8 cellular contexts compared by ENCODE assay signal in the genomic region with DNA sequence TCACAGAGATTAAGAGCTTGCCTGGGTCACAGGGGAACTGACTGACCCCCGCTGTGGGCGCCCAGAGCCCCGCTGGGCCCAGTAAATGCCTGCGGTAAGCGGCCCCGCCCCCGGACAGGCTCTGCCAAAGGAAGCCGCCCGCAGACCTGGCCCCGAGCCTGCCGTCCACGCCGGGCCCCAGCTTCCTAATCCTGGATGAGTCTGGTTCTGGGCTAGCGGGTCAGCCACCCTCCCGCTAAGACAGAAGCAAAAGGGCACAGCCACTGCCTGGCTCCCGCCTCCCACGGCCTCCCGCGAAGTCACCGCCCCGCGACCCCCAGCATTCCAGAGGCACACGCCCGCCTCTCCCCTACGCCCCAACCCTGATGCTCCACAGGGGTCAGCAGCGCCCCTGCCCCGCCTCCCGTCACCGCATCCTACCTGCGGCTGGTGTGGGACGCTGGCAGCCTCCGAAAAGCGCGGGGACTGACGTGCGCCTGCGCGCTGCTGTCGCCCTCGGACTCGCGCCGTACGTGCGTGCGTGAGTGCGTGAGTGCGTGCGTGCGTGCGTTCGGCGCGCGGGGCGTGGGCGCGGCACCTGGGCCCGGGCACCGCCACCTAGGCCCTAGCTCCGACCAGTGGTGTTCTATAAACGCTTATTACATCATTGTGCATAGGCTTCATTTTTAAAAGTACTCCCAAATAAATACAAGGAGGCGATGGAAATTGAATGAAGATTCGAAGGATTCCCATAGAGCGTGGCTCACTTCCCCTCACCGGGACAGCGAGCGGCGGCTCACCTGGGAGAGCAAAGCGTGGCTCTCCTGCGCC. TPM values are rescaled to one million over a fixed set of nuclear protein-coding genes. Genes with fewer than 3 reads are reported as not detected.
DNase-seq lines count a peak whose midpoint lies in the region; ATAC-seq and TF ChIP-seq lines count a peak whose summit lies in the region.

A gene with protein sequence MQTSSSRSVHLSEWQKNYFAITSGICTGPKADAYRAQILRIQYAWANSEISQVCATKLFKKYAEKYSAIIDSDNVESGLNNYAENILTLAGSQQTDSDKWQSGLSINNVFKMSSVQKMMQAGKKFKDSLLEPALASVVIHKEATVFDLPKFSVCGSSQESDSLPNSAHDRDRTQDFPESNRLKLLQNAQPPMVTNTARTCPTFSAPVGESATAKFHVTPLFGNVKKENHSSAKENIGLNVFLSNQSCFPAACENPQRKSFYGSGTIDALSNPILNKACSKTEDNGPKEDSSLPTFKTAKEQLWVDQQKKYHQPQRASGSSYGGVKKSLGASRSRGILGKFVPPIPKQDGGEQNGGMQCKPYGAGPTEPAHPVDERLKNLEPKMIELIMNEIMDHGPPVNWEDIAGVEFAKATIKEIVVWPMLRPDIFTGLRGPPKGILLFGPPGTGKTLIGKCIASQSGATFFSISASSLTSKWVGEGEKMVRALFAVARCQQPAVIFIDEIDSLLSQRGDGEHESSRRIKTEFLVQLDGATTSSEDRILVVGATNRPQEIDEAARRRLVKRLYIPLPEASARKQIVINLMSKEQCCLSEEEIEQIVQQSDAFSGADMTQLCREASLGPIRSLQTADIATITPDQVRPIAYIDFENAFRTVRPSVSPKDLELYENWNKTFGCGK (minus strand): TSS at position 470 of the 810 bp plus-strand sequence. CDS start 3,063 bp downstream, outside the sequence.

- peak within 1 kb of the TSS; percentile 84 for H3K4me3 ChIP-seq in HUES6 (ENCODE audit: low read depth, low read length)
- H3K4me3 ChIP-seq in OCI-LY3 (ENCODE audit: low read length), result peak within 1 kb of the TSS; percentile 90
- H3K4me3 ChIP-seq in epithelial cell of proximal tubule (ENCODE audit: low read depth, low read length), result peak within 1 kb of the TSS; percentile 87
- peak within 1 kb of the TSS; percentile 33 for H3K4me3 ChIP-seq in mucosa of stomach (ENCODE audit: low read length)

- H3K27ac ChIP-seq in HUES6 (ENCODE audit: low read depth, low read length) (peak within 1 kb of the TSS; percentile 43; the same call in 1 of the 2 replicates), OCI-LY3 (ENCODE audit: low read length) (peak within 1 kb of the TSS; percentile 55)

- DNase-seq in DMS 273 (lab: John Stamatoyannopoulos, UW; ENCODE audit: unreplicated experiment) (peak; percentile 94), activated T-cell treated with anti-CD3 and anti-CD28 coated beads for 4 hours (peak; percentile 75), epithelial cell of proximal tubule (ENCODE audit: low read depth) (no peak)
- peak; percentile 88 for DNase-seq in stimulated activated CD8-positive, alpha-beta memory T cell treated with anti-CD3 and anti-CD28 coated beads, Interleukin-4, amount 100 ng/mL, for 48 hours

- no peaks in the 10 kb centered on the region for H3K9me3 ChIP-seq in HUES6 (ENCODE audit: control insufficient read depth, insufficient read depth, low read depth, low read length)
- H3K9me3 ChIP-seq in OCI-LY3 (ENCODE audit: insufficient read depth, low read length), result no peaks in the 10 kb centered on the region
- no peaks in the 10 kb centered on the region for H3K9me3 ChIP-seq in mucosa of stomach (ENCODE audit: control insufficient read depth, low read length)

- H4K20me1 ChIP-seq in OCI-LY3 (ENCODE audit: insufficient read depth, low read length), result peaks cover 20% of the 10 kb centered on the region

- peak; percentile 76 for ATAC-seq in GM21447 (IDR thresholded peaks at IDR 0.05; ENCODE audit: unreplicated experiment)

- H3K9ac ChIP-seq in HUES6 (ENCODE audit: low read length), result peak within 1 kb of the TSS; percentile 81
- H3K9ac ChIP-seq in OCI-LY3 (ENCODE audit: low read length), result peak within 1 kb of the TSS; percentile 85
- peak within 1 kb of the TSS; percentile 76 for H3K9ac ChIP-seq in mucosa of stomach (ENCODE audit: low read length)

- peaks cover 5% of the 10 kb centered on the region; the same call in 1 of the 2 replicates for H3K27me3 ChIP-seq in HUES6 (ENCODE audit: control insufficient read depth, insufficient read depth, low read length)
- H3K27me3 ChIP-seq in OCI-LY3 (ENCODE audit: low read depth, low read length), result no peaks in the 10 kb centered on the region
- H3K27me3 ChIP-seq in mucosa of stomach (ENCODE audit: control insufficient read depth, insufficient read depth, low read length), result no peaks in the 10 kb centered on the region

- H3K4me1 ChIP-seq in HUES6 (ENCODE audit: control insufficient read depth, insufficient read depth, low read length), result peaks cover 9% of the 10 kb centered on the region
- peaks cover 33% of the 10 kb centered on the region for H3K4me1 ChIP-seq in OCI-LY3 (ENCODE audit: low read length)
- peaks cover 10% of the 10 kb centered on the region for H3K4me1 ChIP-seq in mucosa of stomach (ENCODE audit: control insufficient read depth, insufficient read depth, low read length)

- TF ChIP-seq CTCF in OCI-LY3 (IDR thresholded peaks at IDR 0.05; ENCODE audit: low read depth, low read length), result no peak
- TF ChIP-seq CTCF in epithelial cell of proximal tubule (conservative IDR thresholded peaks at IDR 0.05; ENCODE audit: low read depth, low read length), result no peak

- peak within 1 kb of the TSS; percentile 89 for H3K4me2 ChIP-seq in OCI-LY3 (ENCODE audit: low read length)

- peaks cover 44% of the 10 kb centered on the region for H3K79me2 ChIP-seq in OCI-LY3 (ENCODE audit: low read length)

- peaks cover 19% of the 10 kb centered on the region for H3K36me3 ChIP-seq in HUES6 (ENCODE audit: control insufficient read depth, insufficient read depth, low read length)
- peaks cover 25% of the 10 kb centered on the region for H3K36me3 ChIP-seq in OCI-LY3 (replicated peaks; ENCODE audit: low read depth, low read length)
- no peaks in the 10 kb centered on the region for H3K36me3 ChIP-seq in mucosa of stomach (ENCODE audit: control insufficient read depth, insufficient read depth, low read length)

- H2AFZ ChIP-seq in OCI-LY3 (ENCODE audit: low read depth, low read length), result peak within 1 kb of the TSS; percentile 93

RNA-seq across cellular contexts. Expression of the gene that starts here (rescaled TPM):
- total RNA-seq in epithelial cell of proximal tubule, result 14.4 and 32.7 TPM in 2 replicates

Comparison
In these comparisons a context has a peak if more than half of its experiments do, and no peak if none do; other contexts are left out.
1. H3K4me3 ChIP-seq: peak in every context shown above with its lines; median percentile 90 in OCI-LY3; 87 in epithelial cell of proximal tubule; 84 in HUES6; 33 in mucosa of stomach.